9 cellular contexts compared by ENCODE assay signal in the genomic region with DNA sequence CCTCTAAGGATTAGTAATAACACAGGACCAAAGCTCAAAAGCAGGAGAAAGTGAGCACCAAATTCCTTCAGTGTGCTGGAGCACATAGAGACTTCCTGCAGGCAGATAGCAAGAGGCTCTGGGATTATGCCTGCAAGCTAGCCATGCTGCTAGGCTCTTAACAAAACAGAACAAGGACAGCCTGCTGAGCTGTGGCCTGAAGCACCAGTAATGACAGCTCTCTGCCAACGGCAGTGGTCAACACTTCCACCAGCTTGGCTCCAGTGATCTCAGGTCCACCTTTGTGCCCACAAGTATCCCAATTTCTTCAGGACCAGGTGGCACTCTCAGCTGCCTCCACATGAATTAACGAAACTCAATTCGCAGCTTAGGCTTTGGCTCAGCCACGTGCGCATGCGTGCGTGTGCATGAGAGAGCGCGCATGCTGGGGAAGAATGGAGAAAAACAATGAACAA.
DNase-seq lines count a peak whose midpoint lies in the region; ATAC-seq and TF ChIP-seq lines count a peak whose summit lies in the region.
"Had no signal": no experiment of that assay in that cellular context is flagged by ENCODE, and none has a peak within 500 bp of the region (broad histone marks: within the 10 kb centered on the region; RNA-seq: fewer than 3 reads in every experiment).

No MANE protein-coding gene starts in this region.

- DNase-seq in NCI-H82 (lab: John Stamatoyannopoulos, UW) = peak; percentile 14
- DNase-seq in NCI-H82 treated with DMSO at 0.1 percent for 48 hours (lab: John Stamatoyannopoulos, UW; ENCODE audit: unreplicated experiment) = no peak
- DNase-seq in caudate nucleus (lab: John Stamatoyannopoulos, UW) = peak in 16 of 61 donors; percentile 22 to 74 (median 40)
- DNase-seq in left lung = no peak
- no peak for DNase-seq in NOMO-1 treated with DMSO at 0.1 percent for 48 hours (lab: John Stamatoyannopoulos, UW; ENCODE audit: unreplicated experiment)
- DNase-seq in NCI-H2196 (lab: John Stamatoyannopoulos, UW; ENCODE audit: unreplicated experiment) = no peak
- DNase-seq: central memory CD4-positive, alpha-beta T cell had no signal

- intact Hi-C loops in left lung (cut with DNase I) = no loop called here

- peak; percentile 35 for ATAC-seq in left lung
- no peak for ATAC-seq in activated CD4-positive, CD25-positive, alpha-beta regulatory T cell treated with anti-CD3 and anti-CD28 coated beads, Interleukin-2, amount 50 U/mL, for 24 hours

- H3K36me3 ChIP-seq in left lung (no peaks in the 10 kb centered on the region), subcutaneous abdominal adipose tissue (ENCODE audit: control insufficient read depth in 5 of 5, insufficient read depth in 5 of 5, low read length in 5 of 5) (peaks cover 0 to 18% (median 12%) of the 10 kb centered on the region in 5 donors)

- H3K4me3 ChIP-seq in left lung (no peak overlapping the region), subcutaneous abdominal adipose tissue (ENCODE audit: low read depth in 1 of 5, low read length in 5 of 5) (no peak overlapping the region)

- H3K9ac ChIP-seq in subcutaneous abdominal adipose tissue (ENCODE audit: low read length in 5 of 5) = peak overlapping the region in 1 of 5 donors; percentile 4

- H3K27me3 ChIP-seq in left lung = no peaks in the 10 kb centered on the region
- H3K27me3 ChIP-seq in subcutaneous abdominal adipose tissue (ENCODE audit: control insufficient read depth in 5 of 5, insufficient read depth in 4 of 5, low read length in 5 of 5) = no peaks in the 10 kb centered on the region

- H3K4me1 ChIP-seq in left lung (peaks cover 28 to 89% of the 10 kb centered on the region in 2 donors), subcutaneous abdominal adipose tissue (ENCODE audit: control insufficient read depth in 5 of 5, insufficient read depth in 5 of 5, low read length in 5 of 5) (peaks cover 24 to 92% (median 84%) of the 10 kb centered on the region in 5 donors)

- H3K27ac ChIP-seq in caudate nucleus (ENCODE audit: low read depth, low read length) (peak overlapping the region; percentile 3), left lung (peak overlapping the region in 1 of 2 donors; percentile 64), subcutaneous abdominal adipose tissue (ENCODE audit: low read depth, low read length) (peak overlapping the region; percentile 87)

- H3K9me3 ChIP-seq in left lung = no peaks in the 10 kb centered on the region
- H3K9me3 ChIP-seq in subcutaneous abdominal adipose tissue (ENCODE audit: control insufficient read depth in 5 of 5, low read length in 5 of 5) = no peaks in the 10 kb centered on the region

- no peak for TF ChIP-seq CTCF in left lung (IDR thresholded peaks at IDR 0.05)
